Comparison of ENCODE assay signal across 2 cellular contexts in the genomic region with DNA sequence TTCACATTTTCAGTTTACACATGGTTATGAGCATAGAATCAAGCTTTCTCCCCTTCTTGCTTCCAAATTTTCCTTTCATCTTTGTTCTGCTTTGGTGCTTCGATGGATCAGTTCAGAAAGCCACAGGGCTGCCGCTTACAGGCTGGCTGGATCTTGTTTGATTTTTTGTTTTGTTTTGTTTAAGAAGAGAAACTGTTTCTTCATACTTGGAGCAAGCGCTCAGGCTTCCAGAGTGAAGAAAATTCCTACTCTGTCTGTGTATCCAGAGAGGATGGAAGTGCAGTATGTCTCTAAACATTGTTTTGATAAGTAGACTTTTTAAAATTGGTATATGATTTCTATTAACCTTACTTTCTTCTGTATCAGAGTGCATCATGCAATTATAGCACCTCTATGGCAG.
TF ChIP-seq lines count a peak whose summit lies in the region.

No MANE protein-coding gene starts in this region.

TF ChIP-seq in GM23338, 12 proteins besides CTCF, POLR2A, EP300 and RAD21 (continued from another document):
- TF ChIP-seq, protein P1, sequence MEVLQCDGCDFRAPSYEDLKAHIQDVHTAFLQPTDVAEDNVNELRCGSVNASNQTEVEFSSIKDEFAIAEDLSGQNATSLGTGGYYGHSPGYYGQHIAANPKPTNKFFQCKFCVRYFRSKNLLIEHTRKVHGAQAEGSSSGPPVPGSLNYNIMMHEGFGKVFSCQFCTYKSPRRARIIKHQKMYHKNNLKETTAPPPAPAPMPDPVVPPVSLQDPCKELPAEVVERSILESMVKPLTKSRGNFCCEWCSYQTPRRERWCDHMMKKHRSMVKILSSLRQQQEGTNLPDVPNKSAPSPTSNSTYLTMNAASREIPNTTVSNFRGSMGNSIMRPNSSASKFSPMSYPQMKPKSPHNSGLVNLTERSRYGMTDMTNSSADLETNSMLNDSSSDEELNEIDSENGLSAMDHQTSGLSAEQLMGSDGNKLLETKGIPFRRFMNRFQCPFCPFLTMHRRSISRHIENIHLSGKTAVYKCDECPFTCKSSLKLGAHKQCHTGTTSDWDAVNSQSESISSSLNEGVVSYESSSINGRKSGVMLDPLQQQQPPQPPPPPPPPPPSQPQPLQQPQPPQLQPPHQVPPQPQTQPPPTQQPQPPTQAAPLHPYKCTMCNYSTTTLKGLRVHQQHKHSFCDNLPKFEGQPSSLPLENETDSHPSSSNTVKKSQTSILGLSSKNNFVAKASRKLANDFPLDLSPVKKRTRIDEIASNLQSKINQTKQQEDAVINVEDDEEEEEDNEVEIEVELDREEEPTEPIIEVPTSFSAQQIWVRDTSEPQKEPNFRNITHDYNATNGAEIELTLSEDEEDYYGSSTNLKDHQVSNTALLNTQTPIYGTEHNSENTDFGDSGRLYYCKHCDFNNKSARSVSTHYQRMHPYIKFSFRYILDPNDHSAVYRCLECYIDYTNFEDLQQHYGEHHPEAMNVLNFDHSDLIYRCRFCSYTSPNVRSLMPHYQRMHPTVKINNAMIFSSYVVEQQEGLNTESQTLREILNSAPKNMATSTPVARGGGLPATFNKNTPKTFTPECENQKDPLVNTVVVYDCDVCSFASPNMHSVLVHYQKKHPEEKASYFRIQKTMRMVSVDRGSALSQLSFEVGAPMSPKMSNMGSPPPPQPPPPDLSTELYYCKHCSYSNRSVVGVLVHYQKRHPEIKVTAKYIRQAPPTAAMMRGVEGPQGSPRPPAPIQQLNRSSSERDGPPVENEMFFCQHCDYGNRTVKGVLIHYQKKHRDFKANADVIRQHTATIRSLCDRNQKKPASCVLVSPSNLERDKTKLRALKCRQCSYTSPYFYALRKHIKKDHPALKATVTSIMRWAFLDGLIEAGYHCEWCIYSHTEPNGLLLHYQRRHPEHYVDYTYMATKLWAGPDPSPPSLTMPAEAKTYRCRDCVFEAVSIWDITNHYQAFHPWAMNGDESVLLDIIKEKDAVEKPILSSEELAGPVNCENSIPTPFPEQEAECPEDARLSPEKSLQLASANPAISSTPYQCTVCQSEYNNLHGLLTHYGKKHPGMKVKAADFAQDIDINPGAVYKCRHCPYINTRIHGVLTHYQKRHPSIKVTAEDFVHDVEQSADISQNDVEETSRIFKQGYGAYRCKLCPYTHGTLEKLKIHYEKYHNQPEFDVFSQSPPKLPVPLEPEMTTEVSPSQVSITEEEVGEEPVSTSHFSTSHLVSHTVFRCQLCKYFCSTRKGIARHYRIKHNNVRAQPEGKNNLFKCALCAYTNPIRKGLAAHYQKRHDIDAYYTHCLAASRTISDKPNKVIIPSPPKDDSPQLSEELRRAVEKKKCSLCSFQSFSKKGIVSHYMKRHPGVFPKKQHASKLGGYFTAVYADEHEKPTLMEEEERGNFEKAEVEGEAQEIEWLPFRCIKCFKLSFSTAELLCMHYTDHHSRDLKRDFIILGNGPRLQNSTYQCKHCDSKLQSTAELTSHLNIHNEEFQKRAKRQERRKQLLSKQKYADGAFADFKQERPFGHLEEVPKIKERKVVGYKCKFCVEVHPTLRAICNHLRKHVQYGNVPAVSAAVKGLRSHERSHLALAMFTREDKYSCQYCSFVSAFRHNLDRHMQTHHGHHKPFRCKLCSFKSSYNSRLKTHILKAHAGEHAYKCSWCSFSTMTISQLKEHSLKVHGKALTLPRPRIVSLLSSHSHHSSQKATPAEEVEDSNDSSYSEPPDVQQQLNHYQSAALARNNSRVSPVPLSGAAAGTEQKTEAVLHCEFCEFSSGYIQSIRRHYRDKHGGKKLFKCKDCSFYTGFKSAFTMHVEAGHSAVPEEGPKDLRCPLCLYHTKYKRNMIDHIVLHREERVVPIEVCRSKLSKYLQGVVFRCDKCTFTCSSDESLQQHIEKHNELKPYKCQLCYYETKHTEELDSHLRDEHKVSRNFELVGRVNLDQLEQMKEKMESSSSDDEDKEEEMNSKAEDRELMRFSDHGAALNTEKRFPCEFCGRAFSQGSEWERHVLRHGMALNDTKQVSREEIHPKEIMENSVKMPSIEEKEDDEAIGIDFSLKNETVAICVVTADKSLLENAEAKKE (CRISPR knock-in tag; IDR thresholded peaks at IDR 0.05) = no peak
- TF ChIP-seq EZH2phosphoT487 (IDR thresholded peaks at IDR 0.05; ENCODE audit: unreplicated experiment) (no peak), ZNF331 (CRISPR knock-in tag; IDR thresholded peaks at IDR 0.05; ENCODE audit: low read depth) (no peak)
- TF ChIP-seq, protein P2, sequence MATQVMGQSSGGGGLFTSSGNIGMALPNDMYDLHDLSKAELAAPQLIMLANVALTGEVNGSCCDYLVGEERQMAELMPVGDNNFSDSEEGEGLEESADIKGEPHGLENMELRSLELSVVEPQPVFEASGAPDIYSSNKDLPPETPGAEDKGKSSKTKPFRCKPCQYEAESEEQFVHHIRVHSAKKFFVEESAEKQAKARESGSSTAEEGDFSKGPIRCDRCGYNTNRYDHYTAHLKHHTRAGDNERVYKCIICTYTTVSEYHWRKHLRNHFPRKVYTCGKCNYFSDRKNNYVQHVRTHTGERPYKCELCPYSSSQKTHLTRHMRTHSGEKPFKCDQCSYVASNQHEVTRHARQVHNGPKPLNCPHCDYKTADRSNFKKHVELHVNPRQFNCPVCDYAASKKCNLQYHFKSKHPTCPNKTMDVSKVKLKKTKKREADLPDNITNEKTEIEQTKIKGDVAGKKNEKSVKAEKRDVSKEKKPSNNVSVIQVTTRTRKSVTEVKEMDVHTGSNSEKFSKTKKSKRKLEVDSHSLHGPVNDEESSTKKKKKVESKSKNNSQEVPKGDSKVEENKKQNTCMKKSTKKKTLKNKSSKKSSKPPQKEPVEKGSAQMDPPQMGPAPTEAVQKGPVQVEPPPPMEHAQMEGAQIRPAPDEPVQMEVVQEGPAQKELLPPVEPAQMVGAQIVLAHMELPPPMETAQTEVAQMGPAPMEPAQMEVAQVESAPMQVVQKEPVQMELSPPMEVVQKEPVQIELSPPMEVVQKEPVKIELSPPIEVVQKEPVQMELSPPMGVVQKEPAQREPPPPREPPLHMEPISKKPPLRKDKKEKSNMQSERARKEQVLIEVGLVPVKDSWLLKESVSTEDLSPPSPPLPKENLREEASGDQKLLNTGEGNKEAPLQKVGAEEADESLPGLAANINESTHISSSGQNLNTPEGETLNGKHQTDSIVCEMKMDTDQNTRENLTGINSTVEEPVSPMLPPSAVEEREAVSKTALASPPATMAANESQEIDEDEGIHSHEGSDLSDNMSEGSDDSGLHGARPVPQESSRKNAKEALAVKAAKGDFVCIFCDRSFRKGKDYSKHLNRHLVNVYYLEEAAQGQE (IDR thresholded peaks at IDR 0.05; ENCODE audit: unreplicated experiment) = no peak

TF ChIP-seq in WTC11, 78 proteins besides CTCF, POLR2A, EP300 and RAD21 (continued from another document):
- no peak for TF ChIP-seq NFE2L1 (CRISPR knock-in tag; IDR thresholded peaks at IDR 0.05)
- no peak for TF ChIP-seq ZNF121 (CRISPR knock-in tag; IDR thresholded peaks at IDR 0.05)
- TF ChIP-seq TEAD1 (CRISPR knock-in tag; IDR thresholded peaks at IDR 0.05) = no peak
- no peak for TF ChIP-seq ZNF425 (CRISPR knock-in tag; conservative IDR thresholded peaks at IDR 0.05)
- no peak for TF ChIP-seq NFYB (CRISPR knock-in tag; conservative IDR thresholded peaks at IDR 0.05; ENCODE audit: low read depth)
- no peak for TF ChIP-seq ATF1 (CRISPR knock-in tag; IDR thresholded peaks at IDR 0.05)
- TF ChIP-seq, protein P3, sequence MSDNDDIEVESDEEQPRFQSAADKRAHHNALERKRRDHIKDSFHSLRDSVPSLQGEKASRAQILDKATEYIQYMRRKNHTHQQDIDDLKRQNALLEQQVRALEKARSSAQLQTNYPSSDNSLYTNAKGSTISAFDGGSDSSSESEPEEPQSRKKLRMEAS (CRISPR knock-in tag; IDR thresholded peaks at IDR 0.05) = no peak
